14 cellular contexts compared by ENCODE assay signal in genomic region chr9:107131108-107131799, GRCh38.
DNase-seq lines count a peak whose midpoint lies in the region; ATAC-seq, FAIRE-seq and TF ChIP-seq lines count a peak whose summit lies in the region.
"Had no signal": no experiment of that assay in that cellular context is flagged by ENCODE, and none has a peak within 500 bp of the region (broad histone marks: within the 10 kb centered on the region; RNA-seq: fewer than 3 reads in every experiment).

No MANE protein-coding gene starts in this region.

- H3K27me3 Mint-ChIP-seq in activated naive CD8-positive, alpha-beta T cell treated with anti-CD3 and anti-CD28 coated beads for 36 hours = no peaks in the 10 kb centered on the region

- no peaks in the 10 kb centered on the region for H3K4me1 ChIP-seq in right atrium auricular region

- DNase-seq in left ventricle myocardium superior = peak; percentile 19
- no peak for DNase-seq in right atrium auricular region (ENCODE audit: low spot score)
- peak; percentile 99 to 100 for DNase-seq in NCI-H524 (lab: John Stamatoyannopoulos, UW)
- peak; percentile 50 for DNase-seq in iPS-NIHi7 (ENCODE audit: extremely low spot score)
- no peak for DNase-seq in GM19238 (ENCODE audit: insufficient read length, low spot score)
- DNase-seq in GM12891 (ENCODE audit: insufficient read length, low spot score) = no peak
- DNase-seq in activated naive CD8-positive, alpha-beta T cell treated with anti-CD3 and anti-CD28 coated beads for 36 hours = no peak
- DNase-seq: MM.1S; OCI-M1; stimulated activated CD4-positive, alpha-beta T cell treated with anti-CD3 and anti-CD28 coated beads, Interleukin-12 subunit alpha, Interleukin-12 subunit beta, amount 100 ng/mL, for 4 hours; T-helper 17 cell had no signal

- H3K27ac Mint-ChIP-seq in activated naive CD8-positive, alpha-beta T cell treated with anti-CD3 and anti-CD28 coated beads for 36 hours = no peak overlapping the region
- H3K27ac Mint-ChIP-seq: natural killer cell treated with Interleukin-12 subunit alpha and Interleukin-12 subunit beta and Interleukin-15 and Interleukin-18, amount 100 ng/mL, for 72 hours; T-helper 17 cell had no signal

- no peak for TF ChIP-seq POLR2A in GM12891 (IDR thresholded peaks at IDR 0.05; ENCODE audit: low read depth, low read length)

- intact Hi-C loops in left ventricle myocardium superior (cut with micrococcal nuclease) = no loop called here

- H3K36me3 ChIP-seq in right atrium auricular region = no peaks in the 10 kb centered on the region

- H3K4me3 ChIP-seq in right atrium auricular region = no peak overlapping the region
- H3K4me3 ChIP-seq: coronary artery had no signal

- H3K4me3 Mint-ChIP-seq in activated naive CD8-positive, alpha-beta T cell treated with anti-CD3 and anti-CD28 coated beads for 36 hours = no peak overlapping the region
- H3K4me3 Mint-ChIP-seq: natural killer cell treated with Interleukin-12 subunit alpha and Interleukin-12 subunit beta and Interleukin-15 and Interleukin-18, amount 100 ng/mL, for 72 hours; T-helper 17 cell had no signal

- no peaks in the 10 kb centered on the region for H3K9me3 Mint-ChIP-seq in activated naive CD8-positive, alpha-beta T cell treated with anti-CD3 and anti-CD28 coated beads for 36 hours
- H3K9me3 Mint-ChIP-seq: natural killer cell treated with Interleukin-12 subunit alpha and Interleukin-12 subunit beta and Interleukin-15 and Interleukin-18, amount 100 ng/mL, for 72 hours had no signal

- FAIRE-seq in GM12891 (lab: Jason Lieb, UNC) = no peak

- no peaks in the 10 kb centered on the region for H3K27me3 ChIP-seq in right atrium auricular region

- H3K36me3 Mint-ChIP-seq in activated naive CD8-positive, alpha-beta T cell treated with anti-CD3 and anti-CD28 coated beads for 36 hours = no peaks in the 10 kb centered on the region
- H3K36me3 Mint-ChIP-seq: natural killer cell treated with Interleukin-12 subunit alpha and Interleukin-12 subunit beta and Interleukin-15 and Interleukin-18, amount 100 ng/mL, for 72 hours had no signal

- ATAC-seq in left ventricle myocardium superior (peak; percentile 35), HG02763 (IDR thresholded peaks at IDR 0.05; ENCODE audit: unreplicated experiment) (no peak)
- ATAC-seq: natural killer cell treated with Interleukin-12 subunit alpha and Interleukin-12 subunit beta and Interleukin-15 and Interleukin-18, amount 100 ng/mL, for 72 hours; T-helper 17 cell had no signal

- TF ChIP-seq CTCF in right atrium auricular region (IDR thresholded peaks at IDR 0.05) = no peak

- H3K27ac ChIP-seq in right atrium auricular region = no peak overlapping the region
- H3K27ac ChIP-seq: coronary artery had no signal

- no peaks in the 10 kb centered on the region for H3K4me1 Mint-ChIP-seq in activated naive CD8-positive, alpha-beta T cell treated with anti-CD3 and anti-CD28 coated beads for 36 hours
- H3K4me1 Mint-ChIP-seq: T-helper 17 cell had no signal

- H3K9me3 ChIP-seq in right atrium auricular region = no peaks in the 10 kb centered on the region

TF ChIP-seq in GM12891, 5 proteins besides CTCF, POLR2A, EP300 and RAD21:
- TF ChIP-seq POLR2AphosphoS5 (IDR thresholded peaks at IDR 0.05; ENCODE audit: low read depth, low read length) = no peak
- TF ChIP-seq SPI1 (IDR thresholded peaks at IDR 0.05; ENCODE audit: low read depth, low read length) = no peak
- TF ChIP-seq PAX5 (IDR thresholded peaks at IDR 0.05; ENCODE audit: insufficient read depth, low read length, severe bottlenecking) = no peak
- TF ChIP-seq TAF1 (IDR thresholded peaks at IDR 0.05; ENCODE audit: low read depth, low read length) = no peak
- TF ChIP-seq POU2F2 (IDR thresholded peaks at IDR 0.05; ENCODE audit: low read depth, low read length) = no peak

Comparison
In these comparisons a context has a peak if more than half of its experiments do, and no peak if none do; other contexts are left out.
1. DNase-seq: peak in left ventricle myocardium superior (single experiment), NCI-H524 (2 of 2) and iPS-NIHi7 (single experiment); none in right atrium auricular region (single experiment), GM19238 (single experiment), GM12891 (single experiment) and activated naive CD8-positive, alpha-beta T cell treated with anti-CD3 and anti-CD28 coated beads for 36 hours (single experiment).